ENCODE assay signal across 1 cellular context in the genomic region with DNA sequence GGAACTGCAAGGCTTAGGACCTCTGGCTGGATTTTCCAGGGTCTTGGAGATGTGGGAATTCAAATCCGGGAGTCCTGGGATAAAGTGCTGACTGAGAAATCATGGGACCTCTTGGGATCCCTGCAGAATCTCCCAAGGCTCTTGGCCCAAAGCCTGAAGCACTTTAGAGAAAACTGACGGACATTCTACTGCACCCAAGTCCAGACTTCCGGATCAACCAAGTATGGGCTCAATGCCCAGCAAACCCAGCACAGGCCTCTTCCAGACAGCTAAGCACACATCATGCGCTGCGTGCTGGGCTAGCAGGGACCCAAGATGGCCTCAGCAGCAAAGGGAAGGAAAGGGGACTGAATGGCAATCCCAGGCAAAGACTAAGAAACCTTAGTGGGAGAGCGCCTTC.
TF ChIP-seq lines count a peak whose summit lies in the region.

No MANE protein-coding gene starts in this region.

TF ChIP-seq in WTC11, 78 proteins besides CTCF, POLR2A, EP300 and RAD21 (continued from another document):
- TF ChIP-seq, protein P1, sequence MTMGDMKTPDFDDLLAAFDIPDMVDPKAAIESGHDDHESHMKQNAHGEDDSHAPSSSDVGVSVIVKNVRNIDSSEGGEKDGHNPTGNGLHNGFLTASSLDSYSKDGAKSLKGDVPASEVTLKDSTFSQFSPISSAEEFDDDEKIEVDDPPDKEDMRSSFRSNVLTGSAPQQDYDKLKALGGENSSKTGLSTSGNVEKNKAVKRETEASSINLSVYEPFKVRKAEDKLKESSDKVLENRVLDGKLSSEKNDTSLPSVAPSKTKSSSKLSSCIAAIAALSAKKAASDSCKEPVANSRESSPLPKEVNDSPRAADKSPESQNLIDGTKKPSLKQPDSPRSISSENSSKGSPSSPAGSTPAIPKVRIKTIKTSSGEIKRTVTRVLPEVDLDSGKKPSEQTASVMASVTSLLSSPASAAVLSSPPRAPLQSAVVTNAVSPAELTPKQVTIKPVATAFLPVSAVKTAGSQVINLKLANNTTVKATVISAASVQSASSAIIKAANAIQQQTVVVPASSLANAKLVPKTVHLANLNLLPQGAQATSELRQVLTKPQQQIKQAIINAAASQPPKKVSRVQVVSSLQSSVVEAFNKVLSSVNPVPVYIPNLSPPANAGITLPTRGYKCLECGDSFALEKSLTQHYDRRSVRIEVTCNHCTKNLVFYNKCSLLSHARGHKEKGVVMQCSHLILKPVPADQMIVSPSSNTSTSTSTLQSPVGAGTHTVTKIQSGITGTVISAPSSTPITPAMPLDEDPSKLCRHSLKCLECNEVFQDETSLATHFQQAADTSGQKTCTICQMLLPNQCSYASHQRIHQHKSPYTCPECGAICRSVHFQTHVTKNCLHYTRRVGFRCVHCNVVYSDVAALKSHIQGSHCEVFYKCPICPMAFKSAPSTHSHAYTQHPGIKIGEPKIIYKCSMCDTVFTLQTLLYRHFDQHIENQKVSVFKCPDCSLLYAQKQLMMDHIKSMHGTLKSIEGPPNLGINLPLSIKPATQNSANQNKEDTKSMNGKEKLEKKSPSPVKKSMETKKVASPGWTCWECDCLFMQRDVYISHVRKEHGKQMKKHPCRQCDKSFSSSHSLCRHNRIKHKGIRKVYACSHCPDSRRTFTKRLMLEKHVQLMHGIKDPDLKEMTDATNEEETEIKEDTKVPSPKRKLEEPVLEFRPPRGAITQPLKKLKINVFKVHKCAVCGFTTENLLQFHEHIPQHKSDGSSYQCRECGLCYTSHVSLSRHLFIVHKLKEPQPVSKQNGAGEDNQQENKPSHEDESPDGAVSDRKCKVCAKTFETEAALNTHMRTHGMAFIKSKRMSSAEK (CRISPR knock-in tag; IDR thresholded peaks at IDR 0.05; ENCODE audit: borderline replicate concordance), result no peak
- TF ChIP-seq, protein P2, sequence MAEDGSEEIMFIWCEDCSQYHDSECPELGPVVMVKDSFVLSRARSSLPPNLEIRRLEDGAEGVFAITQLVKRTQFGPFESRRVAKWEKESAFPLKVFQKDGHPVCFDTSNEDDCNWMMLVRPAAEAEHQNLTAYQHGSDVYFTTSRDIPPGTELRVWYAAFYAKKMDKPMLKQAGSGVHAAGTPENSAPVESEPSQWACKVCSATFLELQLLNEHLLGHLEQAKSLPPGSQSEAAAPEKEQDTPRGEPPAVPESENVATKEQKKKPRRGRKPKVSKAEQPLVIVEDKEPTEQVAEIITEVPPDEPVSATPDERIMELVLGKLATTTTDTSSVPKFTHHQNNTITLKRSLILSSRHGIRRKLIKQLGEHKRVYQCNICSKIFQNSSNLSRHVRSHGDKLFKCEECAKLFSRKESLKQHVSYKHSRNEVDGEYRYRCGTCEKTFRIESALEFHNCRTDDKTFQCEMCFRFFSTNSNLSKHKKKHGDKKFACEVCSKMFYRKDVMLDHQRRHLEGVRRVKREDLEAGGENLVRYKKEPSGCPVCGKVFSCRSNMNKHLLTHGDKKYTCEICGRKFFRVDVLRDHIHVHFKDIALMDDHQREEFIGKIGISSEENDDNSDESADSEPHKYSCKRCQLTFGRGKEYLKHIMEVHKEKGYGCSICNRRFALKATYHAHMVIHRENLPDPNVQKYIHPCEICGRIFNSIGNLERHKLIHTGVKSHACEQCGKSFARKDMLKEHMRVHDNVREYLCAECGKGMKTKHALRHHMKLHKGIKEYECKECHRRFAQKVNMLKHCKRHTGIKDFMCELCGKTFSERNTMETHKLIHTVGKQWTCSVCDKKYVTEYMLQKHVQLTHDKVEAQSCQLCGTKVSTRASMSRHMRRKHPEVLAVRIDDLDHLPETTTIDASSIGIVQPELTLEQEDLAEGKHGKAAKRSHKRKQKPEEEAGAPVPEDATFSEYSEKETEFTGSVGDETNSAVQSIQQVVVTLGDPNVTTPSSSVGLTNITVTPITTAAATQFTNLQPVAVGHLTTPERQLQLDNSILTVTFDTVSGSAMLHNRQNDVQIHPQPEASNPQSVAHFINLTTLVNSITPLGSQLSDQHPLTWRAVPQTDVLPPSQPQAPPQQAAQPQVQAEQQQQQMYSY (CRISPR knock-in tag; IDR thresholded peaks at IDR 0.05), result no peak
- TF ChIP-seq, protein P3, sequence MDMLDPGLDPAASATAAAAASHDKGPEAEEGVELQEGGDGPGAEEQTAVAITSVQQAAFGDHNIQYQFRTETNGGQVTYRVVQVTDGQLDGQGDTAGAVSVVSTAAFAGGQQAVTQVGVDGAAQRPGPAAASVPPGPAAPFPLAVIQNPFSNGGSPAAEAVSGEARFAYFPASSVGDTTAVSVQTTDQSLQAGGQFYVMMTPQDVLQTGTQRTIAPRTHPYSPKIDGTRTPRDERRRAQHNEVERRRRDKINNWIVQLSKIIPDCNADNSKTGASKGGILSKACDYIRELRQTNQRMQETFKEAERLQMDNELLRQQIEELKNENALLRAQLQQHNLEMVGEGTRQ (CRISPR knock-in tag; IDR thresholded peaks at IDR 0.05), result no peak
- no peak for TF ChIP-seq JUN (CRISPR knock-in tag; IDR thresholded peaks at IDR 0.05)
- TF ChIP-seq KAT7 (CRISPR knock-in tag; IDR thresholded peaks at IDR 0.05; ENCODE audit: borderline replicate concordance), result no peak
